2 cellular contexts compared by ENCODE assay signal in the genomic region with DNA sequence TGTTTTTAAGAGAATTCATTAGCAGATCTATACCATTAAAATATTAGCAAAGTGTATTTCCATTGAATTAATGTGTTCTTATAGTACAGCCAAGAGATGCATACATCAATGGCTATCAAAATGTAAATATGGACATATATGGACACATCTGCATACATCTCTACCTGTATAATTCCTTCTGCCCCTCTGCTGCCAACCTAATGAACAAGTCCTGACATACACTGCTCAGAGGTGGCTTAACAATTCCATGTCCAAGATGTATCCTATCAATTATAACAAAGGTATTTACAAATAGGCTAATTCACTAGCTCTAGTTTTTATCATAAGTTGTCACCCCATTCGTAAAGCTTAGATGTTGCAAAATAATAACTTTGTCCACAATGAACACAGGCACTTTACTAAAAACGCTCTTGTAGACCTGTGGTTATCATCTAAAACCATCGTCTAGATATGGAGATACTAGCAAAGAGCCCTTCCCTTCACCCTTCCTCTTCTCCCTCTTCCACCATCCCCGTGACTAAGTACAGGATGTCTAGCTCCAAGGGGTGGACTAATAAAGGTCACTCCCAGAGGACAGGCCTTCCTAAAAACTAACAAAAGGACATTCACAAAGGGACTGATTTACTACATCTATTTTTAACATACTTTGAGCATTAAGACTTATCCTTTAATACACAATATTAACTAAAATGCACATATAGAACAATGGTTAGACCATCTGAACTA.
TF ChIP-seq lines count a peak whose summit lies in the region.

No MANE protein-coding gene starts in this region.

TF ChIP-seq in A549, 52 proteins besides CTCF, POLR2A, EP300 and RAD21:
- TF ChIP-seq TFCP2L1 (CRISPR knock-in tag; IDR thresholded peaks at IDR 0.05), result peak; percentile 60; the same call in 1 of the 2 replicates
- TF ChIP-seq HOXA7 (CRISPR knock-in tag; IDR thresholded peaks at IDR 0.05), result peak; percentile 33; the same call in 1 of the 2 replicates
- peak; percentile 14; the same call in 1 of the 2 replicates for TF ChIP-seq FOSB (CRISPR knock-in tag; IDR thresholded peaks at IDR 0.05)

TF ChIP-seq in K562, 482 proteins besides CTCF, POLR2A, EP300 and RAD21:
- TF ChIP-seq RBFOX2 (IDR thresholded peaks at IDR 0.05; ENCODE audit: low read depth, low read length) (peak; percentile 26; the same call in 1 of the 2 replicates), POLR2B (IDR thresholded peaks at IDR 0.05; ENCODE audit: low read depth, partially characterized antibody) (peak; percentile 46)
- TF ChIP-seq, protein P1, sequence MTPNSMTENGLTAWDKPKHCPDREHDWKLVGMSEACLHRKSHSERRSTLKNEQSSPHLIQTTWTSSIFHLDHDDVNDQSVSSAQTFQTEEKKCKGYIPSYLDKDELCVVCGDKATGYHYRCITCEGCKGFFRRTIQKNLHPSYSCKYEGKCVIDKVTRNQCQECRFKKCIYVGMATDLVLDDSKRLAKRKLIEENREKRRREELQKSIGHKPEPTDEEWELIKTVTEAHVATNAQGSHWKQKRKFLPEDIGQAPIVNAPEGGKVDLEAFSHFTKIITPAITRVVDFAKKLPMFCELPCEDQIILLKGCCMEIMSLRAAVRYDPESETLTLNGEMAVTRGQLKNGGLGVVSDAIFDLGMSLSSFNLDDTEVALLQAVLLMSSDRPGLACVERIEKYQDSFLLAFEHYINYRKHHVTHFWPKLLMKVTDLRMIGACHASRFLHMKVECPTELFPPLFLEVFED (CRISPR knock-in tag; conservative IDR thresholded peaks at IDR 0.05), result 0 out of 2 replicates have a peak, but pooled peaks have one; percentile 20
